ENCODE assay signal across 1 cellular context in the genomic region with DNA sequence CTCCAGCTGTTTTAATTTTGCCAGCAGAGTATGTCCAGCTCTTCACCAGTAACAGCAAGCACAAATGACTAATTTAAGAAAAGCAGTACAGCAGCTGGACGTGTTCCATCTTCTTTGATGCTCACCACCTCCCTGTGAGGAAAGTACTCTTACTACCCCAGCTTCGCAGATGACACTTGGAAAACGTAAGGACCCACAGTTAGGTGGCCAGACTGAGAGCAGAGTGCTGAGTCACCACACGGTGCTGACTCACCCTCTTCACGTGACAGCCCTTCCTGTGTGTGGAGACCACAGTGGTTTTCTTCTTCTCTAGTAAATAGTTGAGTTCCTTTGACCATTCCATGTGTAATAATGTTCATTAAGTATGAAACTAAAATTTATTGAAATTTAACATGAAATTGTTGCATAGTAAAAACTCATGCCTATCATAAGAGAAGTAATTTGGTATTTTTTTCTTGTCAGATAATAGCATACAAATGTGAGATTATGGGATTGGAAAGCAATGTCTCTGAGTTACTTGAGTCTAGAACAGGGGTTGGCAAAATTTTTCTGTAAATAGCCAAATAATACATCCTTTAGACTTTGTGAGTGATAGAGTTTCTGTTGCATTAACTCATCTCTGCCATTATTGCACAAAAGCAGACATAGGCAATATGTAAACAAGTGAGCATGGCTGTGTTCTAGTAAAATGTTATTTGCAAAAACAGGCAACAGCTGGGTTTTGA.
A peak's percentile ranks its signal among the peaks of the same experiment; 100 is the strongest.
TF ChIP-seq lines count a peak whose summit lies in the region.

No MANE protein-coding gene starts in this region.

TF ChIP-seq in HEK293, 187 proteins besides CTCF, POLR2A, EP300 and RAD21 (continued from another document):
- TF ChIP-seq, protein P1, sequence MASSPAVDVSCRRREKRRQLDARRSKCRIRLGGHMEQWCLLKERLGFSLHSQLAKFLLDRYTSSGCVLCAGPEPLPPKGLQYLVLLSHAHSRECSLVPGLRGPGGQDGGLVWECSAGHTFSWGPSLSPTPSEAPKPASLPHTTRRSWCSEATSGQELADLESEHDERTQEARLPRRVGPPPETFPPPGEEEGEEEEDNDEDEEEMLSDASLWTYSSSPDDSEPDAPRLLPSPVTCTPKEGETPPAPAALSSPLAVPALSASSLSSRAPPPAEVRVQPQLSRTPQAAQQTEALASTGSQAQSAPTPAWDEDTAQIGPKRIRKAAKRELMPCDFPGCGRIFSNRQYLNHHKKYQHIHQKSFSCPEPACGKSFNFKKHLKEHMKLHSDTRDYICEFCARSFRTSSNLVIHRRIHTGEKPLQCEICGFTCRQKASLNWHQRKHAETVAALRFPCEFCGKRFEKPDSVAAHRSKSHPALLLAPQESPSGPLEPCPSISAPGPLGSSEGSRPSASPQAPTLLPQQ (tag by site-specific recombination; IDR thresholded peaks at IDR 0.05): 0 out of 2 replicates have a peak, but pooled peaks have one; percentile 53
- TF ChIP-seq ZXDB (tag by site-specific recombination; IDR thresholded peaks at IDR 0.05) (0 out of 2 replicates have a peak, but pooled peaks have one; percentile 14), ZBTB17 (tag by site-specific recombination; IDR thresholded peaks at IDR 0.05) (peak; percentile 57), ZFP37 (tag by site-specific recombination; IDR thresholded peaks at IDR 0.05) (0 out of 2 replicates have a peak, but pooled peaks have one; percentile 51), ZNF558 (tag by site-specific recombination; IDR thresholded peaks at IDR 0.05) (peak; percentile 52; the same call in 1 of the 2 replicates), EGR2 (tag by site-specific recombination; IDR thresholded peaks at IDR 0.05; ENCODE audit: low read depth) (no peak), GLIS1 (tag by site-specific recombination; IDR thresholded peaks at IDR 0.05) (peak; percentile 76), ZNF366 (tag by site-specific recombination; conservative IDR thresholded peaks at IDR 0.05) (peak; percentile 75)
- TF ChIP-seq, protein P2, sequence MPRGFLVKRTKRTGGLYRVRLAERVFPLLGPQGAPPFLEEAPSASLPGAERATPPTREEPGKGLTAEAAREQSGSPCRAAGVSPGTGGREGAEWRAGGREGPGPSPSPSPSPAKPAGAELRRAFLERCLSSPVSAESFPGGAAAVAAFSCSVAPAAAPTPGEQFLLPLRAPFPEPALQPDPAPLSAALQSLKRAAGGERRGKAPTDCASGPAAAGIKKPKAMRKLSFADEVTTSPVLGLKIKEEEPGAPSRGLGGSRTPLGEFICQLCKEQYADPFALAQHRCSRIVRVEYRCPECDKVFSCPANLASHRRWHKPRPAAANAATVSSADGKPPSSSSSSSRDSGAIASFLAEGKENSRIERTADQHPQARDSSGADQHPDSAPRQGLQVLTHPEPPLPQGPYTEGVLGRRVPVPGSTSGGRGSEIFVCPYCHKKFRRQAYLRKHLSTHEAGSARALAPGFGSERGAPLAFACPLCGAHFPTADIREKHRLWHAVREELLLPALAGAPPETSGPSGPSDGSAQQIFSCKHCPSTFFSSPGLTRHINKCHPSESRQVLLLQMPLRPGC (tag by site-specific recombination; IDR thresholded peaks at IDR 0.05): no peak
